23 cellular contexts compared by ENCODE assay signal in the genomic region with DNA sequence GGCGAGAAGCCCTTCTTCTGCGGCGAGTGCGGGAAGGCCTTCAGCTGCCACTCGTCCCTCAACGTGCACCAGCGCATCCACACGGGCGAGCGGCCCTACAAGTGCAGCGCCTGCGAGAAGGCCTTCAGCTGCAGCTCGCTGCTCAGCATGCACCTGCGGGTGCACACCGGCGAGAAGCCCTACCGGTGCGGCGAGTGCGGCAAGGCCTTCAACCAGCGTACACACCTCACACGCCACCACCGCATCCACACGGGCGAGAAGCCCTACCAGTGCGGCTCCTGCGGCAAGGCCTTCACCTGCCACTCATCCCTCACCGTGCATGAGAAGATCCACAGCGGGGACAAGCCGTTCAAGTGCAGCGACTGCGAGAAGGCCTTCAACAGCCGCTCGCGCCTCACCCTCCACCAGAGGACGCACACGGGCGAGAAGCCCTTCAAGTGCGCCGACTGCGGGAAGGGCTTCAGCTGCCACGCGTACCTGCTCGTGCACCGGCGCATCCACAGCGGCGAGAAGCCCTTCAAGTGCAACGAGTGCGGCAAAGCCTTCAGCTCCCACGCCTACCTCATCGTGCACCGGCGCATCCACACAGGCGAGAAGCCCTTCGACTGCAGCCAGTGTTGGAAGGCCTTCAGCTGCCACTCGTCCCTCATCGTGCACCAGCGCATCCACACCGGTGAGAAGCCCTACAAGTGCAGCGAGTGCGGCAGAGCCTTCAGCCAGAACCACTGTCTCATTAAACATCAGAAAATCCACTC. TPM values are rescaled to one million over a fixed set of nuclear protein-coding genes. Genes with fewer than 3 reads are reported as not detected.
DNase-seq lines count a peak whose midpoint lies in the region; FAIRE-seq and TF ChIP-seq lines count a peak whose summit lies in the region.
"Had no signal": no experiment of that assay in that cellular context is flagged by ENCODE, and none has a peak within 500 bp of the region (broad histone marks: within the 10 kb centered on the region; RNA-seq: fewer than 3 reads in every experiment).

No MANE protein-coding gene starts in this region.

- no peak for FAIRE-seq in small intestine (lab: Jason Lieb, UNC)
- FAIRE-seq: GM12878, GM19239 had no signal

- in situ Hi-C loops in Caki2 (cut with HindIII; ENCODE audit: low pct_unique_long_range_greater_than_20kb, low sequenced_read_pairs) = no loop called here

- peaks cover 22% of the 10 kb centered on the region for H3K36me3 Mint-ChIP-seq in osteocyte (ENCODE audit: unreplicated experiment)
- peaks cover 19% of the 10 kb centered on the region for H3K36me3 Mint-ChIP-seq in activated naive CD4-positive, alpha-beta T cell treated with anti-CD3 and anti-CD28 coated beads, Interleukin-2, amount 10 ng/mL, durations not matched to agents 7 days and 5 days

- H3K4me3 ChIP-seq in GM12875 (ENCODE audit: low read depth, low read length) (no peak overlapping the region), small intestine (ENCODE audit: low read depth in 1 of 2, low read length in 2 of 2) (no peak overlapping the region)
- H3K4me3 ChIP-seq: GM12878, GM23338 had no signal

- CTCF ChIA-PET in activated naive CD4-positive, alpha-beta T cell treated with anti-CD3 and anti-CD28 coated beads, Interleukin-2, amount 10 ng/mL, durations not matched to agents 7 days and 5 days (lab: Charles Lee) = no interaction called here

- H3K27ac ChIP-seq in small intestine (ENCODE audit: low read depth in 1 of 2, low read length in 1 of 2) = no peak overlapping the region
- H3K27ac ChIP-seq: KMS-11 had no signal

- 0 out of 2 replicates have a peak, but pooled peaks have one; percentile 2 for TF ChIP-seq CTCF in GM12875 (IDR thresholded peaks at IDR 0.05; ENCODE audit: borderline replicate concordance, insufficient read depth, low read depth, low read length)
- no peak for TF ChIP-seq CTCF in osteocyte (IDR thresholded peaks at IDR 0.05)

- no peak overlapping the region for H3K27ac Mint-ChIP-seq in osteocyte (ENCODE audit: unreplicated experiment)
- no peak overlapping the region for H3K27ac Mint-ChIP-seq in activated naive CD4-positive, alpha-beta T cell treated with anti-CD3 and anti-CD28 coated beads, Interleukin-2, amount 10 ng/mL, durations not matched to agents 7 days and 5 days
- H3K27ac Mint-ChIP-seq: GM23338 had no signal

- H3K27me3 ChIP-seq in small intestine (ENCODE audit: control insufficient read depth in 2 of 2, insufficient read depth in 2 of 2, low read length in 2 of 2) = no peaks in the 10 kb centered on the region

- WGBS in small intestine, 3 donors = 95 to 98% (median 97%) methylated on average over 62 of the region's 62 CpGs

- H3K4me3 Mint-ChIP-seq in osteocyte (ENCODE audit: unreplicated experiment) = no peak overlapping the region
- H3K4me3 Mint-ChIP-seq in activated naive CD4-positive, alpha-beta T cell treated with anti-CD3 and anti-CD28 coated beads, Interleukin-2, amount 10 ng/mL, durations not matched to agents 7 days and 5 days = no peak overlapping the region
- H3K4me3 Mint-ChIP-seq: CD14-positive monocyte, GM23338 had no signal

- H3K9me3 Mint-ChIP-seq in osteocyte (ENCODE audit: unreplicated experiment) = no peaks in the 10 kb centered on the region
- no peaks in the 10 kb centered on the region for H3K9me3 Mint-ChIP-seq in activated naive CD4-positive, alpha-beta T cell treated with anti-CD3 and anti-CD28 coated beads, Interleukin-2, amount 10 ng/mL, durations not matched to agents 7 days and 5 days

- H3K27me3 Mint-ChIP-seq in osteocyte (ENCODE audit: unreplicated experiment) = no peaks in the 10 kb centered on the region
- H3K27me3 Mint-ChIP-seq in activated naive CD4-positive, alpha-beta T cell treated with anti-CD3 and anti-CD28 coated beads, Interleukin-2, amount 10 ng/mL, durations not matched to agents 7 days and 5 days = no peaks in the 10 kb centered on the region

- H3K4me1 Mint-ChIP-seq in osteocyte (ENCODE audit: unreplicated experiment) = peaks cover 8% of the 10 kb centered on the region
- peaks cover 14% of the 10 kb centered on the region for H3K4me1 Mint-ChIP-seq in activated naive CD4-positive, alpha-beta T cell treated with anti-CD3 and anti-CD28 coated beads, Interleukin-2, amount 10 ng/mL, durations not matched to agents 7 days and 5 days
- H3K4me1 Mint-ChIP-seq: CD14-positive monocyte, GM23338 had no signal

- DNase-seq in Caki2 (ENCODE audit: low read depth) (peak; percentile 18), kidney tubule cell (ENCODE audit: low spot score) (peak; percentile 11), osteocyte (ENCODE audit: extremely low spot score, unreplicated experiment) (peak; percentile 83), SW 1271 (lab: John Stamatoyannopoulos, UW) (no peak), middle frontal gyrus (ENCODE audit: extremely low spot score, low spot score) (no peak), small intestine (no peak)
- DNase-seq in activated naive CD4-positive, alpha-beta T cell treated with anti-CD3 and anti-CD28 coated beads, Interleukin-2, amount 10 ng/mL, durations not matched to agents 7 days and 5 days = no peak
- DNase-seq: ACHN, GDM1, MV-4-11, NCI-H1694 treated with DMSO at 0.1 percent for 48 hours, NCI-H2107, NCI-H2227 treated with DMSO at 0.1 percent for 48 hours, NCI-H524, NCI-H82, SHP77 treated with DMSO at 0.1 percent for 48 hours, SK-N-SH had no signal

- H3K9me3 ChIP-seq in small intestine (ENCODE audit: control insufficient read depth, low read depth) = no peaks in the 10 kb centered on the region
- H3K9me3 ChIP-seq: SK-N-SH had no signal

- H3K36me3 ChIP-seq in small intestine (ENCODE audit: control insufficient read depth in 2 of 2, insufficient read depth in 2 of 2, low read length in 2 of 2) = peaks cover 0 to 11% of the 10 kb centered on the region in 2 donors

- no peaks in the 10 kb centered on the region for H3K4me1 ChIP-seq in small intestine (ENCODE audit: control insufficient read depth in 2 of 2, insufficient read depth in 1 of 2, low read depth in 1 of 2, low read length in 1 of 2)

RNA-seq across cellular contexts. Expression of a gene that starts 12.2 kb away (rescaled TPM):
- total RNA-seq in Caki2 (2014; rRNA removed; shearing (Covaris generic); ENCODE audit: low replicate concordance) = 14.0 and 16.8 TPM in 2 replicates
- total RNA-seq in osteocyte = 19.6 and 20.4 TPM in 2 replicates
- 1 to 10 TPM; 2.5 to 5.4 (median 3.0) TPM for polyA plus RNA-seq in small intestine

RNA-seq across cellular contexts. Expression of a gene that starts 31.5 kb away (rescaled TPM):
- total RNA-seq in Caki2 (2014; rRNA removed; shearing (Covaris generic); ENCODE audit: low replicate concordance) = 1.2 and 3.1 TPM in 2 replicates
- 48.4 and 50.8 TPM in 2 replicates for total RNA-seq in osteocyte
- polyA plus RNA-seq in small intestine = 1 to 10 TPM in 1 of 3 donors, under 1 TPM in 2; 0.22 to 2.4 (median 0.54) TPM

Comparison
In these comparisons a context has a peak if more than half of its experiments do, and no peak if none do; other contexts are left out.
1. DNase-seq: peak in Caki2 (single experiment), kidney tubule cell (single experiment) and osteocyte (single experiment); none in SW 1271 (0 of 2), activated naive CD4-positive, alpha-beta T cell treated with anti-CD3 and anti-CD28 coated beads, Interleukin-2, amount 10 ng/mL, durations not matched to agents 7 days and 5 days (single experiment), middle frontal gyrus (single experiment) and small intestine (single experiment).
2. RNA of a gene that starts 31.5 kb away (total RNA-seq): 48.4 to 50.8 TPM in osteocyte; 1.2 to 3.1 TPM in Caki2; every median in the first group is over 10 times any median in the second.